Comparison of ENCODE assay signal across 15 cellular contexts in the genomic region with DNA sequence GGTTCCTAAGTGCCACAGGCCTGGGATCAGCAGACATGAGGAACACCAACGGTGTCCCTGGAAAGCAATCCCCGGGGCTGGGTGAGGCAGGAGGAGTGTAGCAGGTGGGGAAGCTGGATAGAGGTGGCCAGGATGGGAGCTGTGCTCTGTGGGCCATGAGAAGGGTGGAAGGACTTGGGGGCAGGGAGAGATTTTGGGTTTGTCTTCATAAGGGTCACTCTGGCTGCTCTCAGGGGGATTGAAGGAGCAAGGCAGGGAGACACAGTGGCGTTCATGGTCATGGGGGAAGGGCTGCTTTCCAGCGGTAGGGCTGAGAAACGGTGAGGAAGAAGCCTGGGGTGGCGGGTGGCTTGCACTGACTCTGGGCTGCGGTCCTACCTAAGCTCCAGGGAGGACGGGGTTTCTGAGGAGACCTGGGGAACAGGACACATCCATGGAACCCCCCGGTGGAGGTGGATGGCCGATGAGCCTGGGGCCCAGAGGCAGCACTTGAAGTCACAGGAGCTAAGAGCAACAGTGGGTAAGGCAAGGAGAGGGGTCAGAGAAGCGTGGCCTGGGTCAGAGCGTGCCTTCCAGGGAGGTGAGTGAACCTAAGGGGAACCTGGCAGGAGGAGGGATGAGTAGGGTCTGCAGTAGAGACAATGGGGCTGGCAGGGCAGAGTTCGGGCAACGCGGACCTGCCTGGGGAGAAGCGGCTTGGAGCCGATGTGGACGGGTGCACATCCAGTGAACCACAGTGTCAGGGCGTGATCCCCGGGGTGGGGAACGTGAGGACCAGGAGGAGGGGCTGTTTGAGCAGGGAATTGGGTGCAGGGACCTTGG.
"Had no signal": no experiment of that assay in that cellular context is flagged by ENCODE, and none has a peak within 500 bp of the region (broad histone marks: within the 10 kb centered on the region; RNA-seq: fewer than 3 reads in every experiment).

No MANE protein-coding gene starts in this region.

- H3K9me3 ChIP-seq: testis had no signal

- H3K27ac Mint-ChIP-seq: activated naive CD4-positive, alpha-beta T cell treated with anti-CD3 and anti-CD28 coated beads, Interleukin-2, amount 50 U/mL, for 24 hours; brain; WTC11 had no signal

- H3K4me1 Mint-ChIP-seq: brain, WTC11 had no signal

- H3K27me3 Mint-ChIP-seq: activated CD4-positive, alpha-beta T cell treated with anti-CD3 and anti-CD28 coated beads, Interleukin-2, amount 10 ng/mL, durations not matched to agents 7 days and 5 days; activated naive CD4-positive, alpha-beta T cell treated with anti-CD3 and anti-CD28 coated beads, Interleukin-2, amount 50 U/mL, for 24 hours; brain; effector memory CD8-positive, alpha-beta T cell had no signal

- ATAC-seq: effector memory CD8-positive, alpha-beta T cell; left ventricle myocardium superior; sciatic nerve; WTC11 had no signal

- H3K4me3 Mint-ChIP-seq: activated CD4-positive, alpha-beta T cell treated with anti-CD3 and anti-CD28 coated beads, Interleukin-2, amount 10 ng/mL, durations not matched to agents 7 days and 5 days; activated naive CD4-positive, alpha-beta T cell treated with anti-CD3 and anti-CD28 coated beads, Interleukin-2, amount 50 U/mL, for 24 hours; brain; effector memory CD8-positive, alpha-beta T cell; WTC11 had no signal

- H3K9me3 Mint-ChIP-seq: activated naive CD4-positive, alpha-beta T cell treated with anti-CD3 and anti-CD28 coated beads, Interleukin-2, amount 50 U/mL, for 24 hours; effector memory CD8-positive, alpha-beta T cell had no signal

- DNase-seq: activated CD4-positive, alpha-beta T cell treated with anti-CD3 and anti-CD28 coated beads, Interleukin-2, amount 10 ng/mL, durations not matched to agents 7 days and 5 days; activated effector memory CD4-positive, alpha-beta T cell treated with Interleukin-2 at 50 U/mL for 16 hours; activated T-cell treated with anti-CD3 and anti-CD28 coated beads, Interleukin-2, amount 50 U/mL, for 1 hour; cerebellar nuclear complex; dermis blood vessel endothelial cell; effector memory CD8-positive, alpha-beta T cell; foreskin melanocyte; kidney glomerular epithelial cell; left ventricle myocardium superior; stomach; testis had no signal
